In the genomic region with DNA sequence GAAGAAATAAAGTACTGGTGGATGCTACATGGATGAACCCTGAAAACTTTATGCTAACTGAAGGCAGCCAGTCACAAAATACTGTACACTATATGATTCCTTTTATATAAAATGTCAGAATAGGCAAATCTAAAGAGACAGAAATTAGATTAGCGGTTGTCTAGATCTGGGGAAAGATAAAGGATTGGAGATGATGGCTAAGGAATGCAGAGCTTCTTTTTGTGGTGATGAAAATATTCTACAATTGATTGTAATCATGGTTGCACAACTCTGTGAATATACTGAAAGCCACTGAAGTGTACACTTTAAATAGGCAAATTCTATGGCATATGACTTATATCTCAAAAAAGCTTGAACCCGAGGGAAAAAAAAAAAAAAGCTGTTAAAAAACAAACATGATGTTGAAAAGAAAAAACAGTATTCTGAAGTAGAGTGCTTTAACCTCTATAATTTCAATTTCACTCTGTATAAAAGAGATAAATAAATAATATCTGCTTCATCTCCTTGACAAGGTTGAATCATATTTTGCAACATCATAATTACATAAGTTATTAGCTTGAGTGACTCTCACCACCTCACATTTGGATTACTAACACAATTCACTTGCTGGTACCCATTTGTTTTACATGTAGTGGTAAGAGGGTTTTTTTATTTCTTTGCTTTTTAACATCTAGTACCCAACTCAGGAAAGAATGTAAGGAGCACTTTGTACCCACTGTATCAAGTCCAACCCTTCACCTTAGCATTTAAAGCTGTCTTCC, we compare ENCODE assay signal across 28 cellular contexts. TPM values are rescaled to one million over a fixed set of nuclear protein-coding genes. Genes with fewer than 3 reads are reported as not detected.
"Had no signal": no experiment of that assay in that cellular context is flagged by ENCODE, and none has a peak within 500 bp of the region (broad histone marks: within the 10 kb centered on the region; RNA-seq: fewer than 3 reads in every experiment).

No MANE protein-coding gene starts in this region.

- FAIRE-seq: islet of Langerhans, TTC549 had no signal

- H3K36me3 Mint-ChIP-seq: neural progenitor cell had no signal

- ATAC-seq: activated naive CD8-positive, alpha-beta T cell treated with anti-CD3 and anti-CD28 coated beads, Interleukin-2, amount 50 U/mL, for 24 hours; activated T-cell treated with anti-CD3 and anti-CD28 coated beads, Interleukin-2, amount 50 U/mL, for 4 hours; left lung; lower lobe of right lung; natural killer cell; right cardiac atrium had no signal

- H3K27ac ChIP-seq: cardiac muscle cell, coronary artery, epithelial cell of prostate, esophagus squamous epithelium, left lung, lower lobe of right lung, neural progenitor cell, testis, transverse colon had no signal

- DNase-seq: activated CD4-positive, alpha-beta memory T cell treated with anti-CD3 and anti-CD28 coated beads, Interleukin-2, amount 10 ng/mL, durations not matched to agents 7 days and 5 days; activated CD4-positive, alpha-beta T cell treated with anti-CD3 and anti-CD28 coated beads for 48 hours; activated naive CD8-positive, alpha-beta T cell treated with anti-CD3 and anti-CD28 coated beads, Interleukin-2, amount 50 U/mL, for 24 hours; activated T-cell treated with anti-CD3 and anti-CD28 coated beads, Interleukin-2, amount 50 U/mL, for 4 hours; anterior cingulate cortex; cerebellar nuclear complex; endodermal cell; esophagus squamous epithelium; foreskin melanocyte; left lung; lower lobe of right lung; mesendoderm; natural killer cell; occipital lobe; right cardiac atrium; stimulated activated CD4-positive, alpha-beta T cell treated with anti-CD3 and anti-CD28 coated beads, Interleukin-2, amount 100 ng/mL, for 48 hours; stimulated activated naive CD4-positive, alpha-beta T cell treated with Interleukin-2 at 50 U/mL for 16 hours; T-helper 9 cell; testis; transverse colon had no signal

- H3K9ac ChIP-seq: neural progenitor cell had no signal

- H3K27me3 ChIP-seq: cardiac muscle cell, neural progenitor cell, testis, transverse colon had no signal

- H3K9me3 Mint-ChIP-seq: activated CD4-positive, alpha-beta memory T cell treated with anti-CD3 and anti-CD28 coated beads, Interleukin-2, amount 10 ng/mL, durations not matched to agents 7 days and 5 days; activated naive CD4-positive, alpha-beta T cell treated with anti-CD3 and anti-CD28 coated beads, Interleukin-2, amount 50 U/mL, for 24 hours; activated naive CD8-positive, alpha-beta T cell treated with anti-CD3 and anti-CD28 coated beads, Interleukin-2, amount 50 U/mL, for 24 hours; activated T-cell treated with anti-CD3 and anti-CD28 coated beads, Interleukin-2, amount 50 U/mL, for 4 hours; activated T-helper 2 cell treated with anti-CD3 and anti-CD28 coated beads, Interferon-gamma antibody, Interleukin-2, Interleukin-4, amounts not matched to agents 10 μg/mL and 5 μg/mL and 100 μg/mL, durations not matched to agents 14 hours and 24 hours and 36 hours; endodermal cell; neural progenitor cell had no signal

- H3K27ac Mint-ChIP-seq: activated CD4-positive, alpha-beta memory T cell treated with anti-CD3 and anti-CD28 coated beads, Interleukin-2, amount 10 ng/mL, durations not matched to agents 7 days and 5 days; activated naive CD4-positive, alpha-beta T cell treated with anti-CD3 and anti-CD28 coated beads, Interleukin-2, amount 50 U/mL, for 24 hours; activated naive CD8-positive, alpha-beta T cell treated with anti-CD3 and anti-CD28 coated beads, Interleukin-2, amount 50 U/mL, for 24 hours; activated T-helper 2 cell treated with anti-CD3 and anti-CD28 coated beads, Interferon-gamma antibody, Interleukin-2, Interleukin-4, amounts not matched to agents 10 μg/mL and 5 μg/mL and 100 μg/mL, durations not matched to agents 14 hours and 24 hours and 36 hours; endodermal cell; natural killer cell; neural progenitor cell had no signal

- H3K4me3 Mint-ChIP-seq: activated CD4-positive, alpha-beta memory T cell treated with anti-CD3 and anti-CD28 coated beads, Interleukin-2, amount 10 ng/mL, durations not matched to agents 7 days and 5 days; activated naive CD4-positive, alpha-beta T cell treated with anti-CD3 and anti-CD28 coated beads, Interleukin-2, amount 50 U/mL, for 24 hours; activated naive CD8-positive, alpha-beta T cell treated with anti-CD3 and anti-CD28 coated beads, Interleukin-2, amount 50 U/mL, for 24 hours; activated T-cell treated with anti-CD3 and anti-CD28 coated beads, Interleukin-2, amount 50 U/mL, for 4 hours; endodermal cell; natural killer cell; neural progenitor cell had no signal

- H3K9me3 ChIP-seq: esophagus squamous epithelium, left lung, lower lobe of right lung, testis, transverse colon had no signal

- H2AFZ ChIP-seq: neural progenitor cell had no signal

- H3K4me2 ChIP-seq: neural progenitor cell had no signal

- H3K4me3 ChIP-seq: cardiac muscle cell, coronary artery, esophagus squamous epithelium, left lung, lower lobe of right lung, neural progenitor cell, testis, transverse colon had no signal

- H3K36me3 ChIP-seq: cardiac muscle cell, esophagus squamous epithelium, left lung, lower lobe of right lung, neural progenitor cell, transverse colon had no signal

RNA-seq across cellular contexts. Expression of a gene that starts 2.8 kb away (rescaled TPM):
- total RNA-seq: activated CD4-positive, alpha-beta memory T cell treated with anti-CD3 and anti-CD28 coated beads, Interleukin-2, amount 10 ng/mL, durations not matched to agents 7 days and 5 days had no signal
